In the genomic region with DNA sequence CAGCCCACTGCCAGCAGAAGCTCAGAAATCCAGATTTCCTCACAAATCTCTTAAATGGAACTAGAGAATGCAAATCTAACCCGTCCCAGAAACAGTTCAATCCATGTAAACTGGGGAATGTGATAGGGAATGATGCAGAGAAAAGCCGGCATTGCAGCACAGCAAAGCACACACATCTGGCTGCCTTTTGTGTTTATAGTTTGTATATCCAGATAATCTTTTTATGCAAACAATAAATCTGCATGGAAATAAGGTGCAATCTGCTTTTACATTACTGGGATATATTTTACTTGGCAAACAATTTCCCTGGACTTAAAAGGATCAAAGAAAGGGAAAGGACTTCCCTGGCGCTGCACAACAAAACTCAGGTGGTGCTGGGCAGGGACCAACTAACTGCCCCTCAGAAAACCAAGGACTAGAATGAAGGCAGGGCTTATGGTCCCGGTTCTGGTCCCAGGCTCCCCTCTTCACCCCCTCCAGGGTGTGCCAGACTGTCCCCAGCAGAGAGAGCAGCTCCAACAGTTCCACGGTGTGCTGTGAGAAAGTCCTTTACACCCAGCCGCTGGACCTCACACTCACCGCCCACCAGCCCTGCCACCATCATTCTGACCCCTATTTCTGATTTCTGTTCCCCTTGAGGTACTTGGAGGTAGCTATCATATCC, we compare ENCODE assay signal across 8 cellular contexts. TPM values are rescaled to one million over a fixed set of nuclear protein-coding genes. Genes with fewer than 3 reads are reported as not detected.
DNase-seq lines count a peak whose midpoint lies in the region; ATAC-seq, FAIRE-seq and TF ChIP-seq lines count a peak whose summit lies in the region.

No MANE protein-coding gene starts in this region.

- H3K27me3 ChIP-seq in Caco-2 (replicated peaks; ENCODE audit: control insufficient read depth, insufficient read depth, low read length) (no peaks in the 10 kb centered on the region), brain microvascular endothelial cell (replicated peaks) (no peaks in the 10 kb centered on the region), skeletal muscle tissue (ENCODE audit: control insufficient read depth in 3 of 3, insufficient read depth in 3 of 3, low read length in 3 of 3) (no peaks in the 10 kb centered on the region)

- peak overlapping the region; percentile 62 for H3K4me3 Mint-ChIP-seq in Caco-2 (ENCODE audit: unreplicated experiment)
- H3K4me3 Mint-ChIP-seq in activated CD4-positive, alpha-beta T cell treated with anti-CD3 and anti-CD28 coated beads, Interleukin-2, amount 10 ng/mL, durations not matched to agents 7 days and 5 days = no peak overlapping the region

- no peak for TF ChIP-seq CTCF in Caco-2 (IDR thresholded peaks at IDR 0.05; ENCODE audit: insufficient read depth in 1 of 2, low read depth in 1 of 2, low read length in 1 of 2, severe bottlenecking in 1 of 2, unreplicated experiment in 1 of 2)
- TF ChIP-seq CTCF in brain microvascular endothelial cell (IDR thresholded peaks at IDR 0.05; ENCODE audit: low read depth, low read length, missing control alignments) = no peak
- no peak for TF ChIP-seq CTCF in kidney (IDR thresholded peaks at IDR 0.05; ENCODE audit: borderline replicate concordance, extremely low read depth, insufficient read depth)

- H3K9me3 Mint-ChIP-seq in Caco-2 (ENCODE audit: unreplicated experiment) = no peaks in the 10 kb centered on the region
- no peaks in the 10 kb centered on the region for H3K9me3 Mint-ChIP-seq in activated CD4-positive, alpha-beta T cell treated with anti-CD3 and anti-CD28 coated beads, Interleukin-2, amount 10 ng/mL, durations not matched to agents 7 days and 5 days

- H3K27me3 Mint-ChIP-seq in Caco-2 (ENCODE audit: insufficient read depth, unreplicated experiment) = no peaks in the 10 kb centered on the region
- H3K27me3 Mint-ChIP-seq in activated CD4-positive, alpha-beta T cell treated with anti-CD3 and anti-CD28 coated beads, Interleukin-2, amount 10 ng/mL, durations not matched to agents 7 days and 5 days = peaks cover 41% of the 10 kb centered on the region

- in situ Hi-C loops in brain microvascular endothelial cell (cut with HindIII; ENCODE audit: low pct_ligation_motif_present, low sequenced_read_pairs) = no loop called here

- H3K36me3 Mint-ChIP-seq in Caco-2 (ENCODE audit: insufficient read depth, unreplicated experiment) = peaks cover 18% of the 10 kb centered on the region
- no peaks in the 10 kb centered on the region for H3K36me3 Mint-ChIP-seq in activated CD4-positive, alpha-beta T cell treated with anti-CD3 and anti-CD28 coated beads, Interleukin-2, amount 10 ng/mL, durations not matched to agents 7 days and 5 days (ENCODE audit: low read depth)

- CTCF ChIA-PET in Caco-2 (lab: Charles Lee) = interaction anchor here (1.0 to 2.8 kb wide), 4 partner anchors 139 to 272 kb away, joined by 3 to 14 read pairs (median 6); a partner anchor contains a TSS
- CTCF ChIA-PET in activated CD4-positive, alpha-beta T cell treated with anti-CD3 and anti-CD28 coated beads, Interleukin-2, amount 10 ng/mL, durations not matched to agents 7 days and 5 days (lab: Charles Lee) = interaction anchor here (0.8 to 1.9 kb wide), 8 partner anchors 48 to 272 kb away, joined by 3 to 5 read pairs (median 3); a partner anchor contains a TSS

- FAIRE-seq in kidney (lab: Jason Lieb, UNC) = no peak
- FAIRE-seq in urothelium cell line (lab: Jason Lieb, UNC) = no peak

- no peaks in the 10 kb centered on the region for H3K9me3 ChIP-seq in Caco-2
- no peaks in the 10 kb centered on the region for H3K9me3 ChIP-seq in kidney (ENCODE audit: control insufficient read depth in 1 of 2, low read length in 2 of 2)
- H3K9me3 ChIP-seq in skeletal muscle tissue (ENCODE audit: control insufficient read depth in 3 of 3, low read length in 3 of 3) = no peaks in the 10 kb centered on the region

- POLR2A ChIA-PET in Caco-2 (lab: Charles Lee) = interaction anchor here (0.5 kb wide), 1 partner anchor 334 kb away, joined by 8 read pairs; no protein-coding TSS in a partner anchor
- POLR2A ChIA-PET in activated CD4-positive, alpha-beta T cell treated with anti-CD3 and anti-CD28 coated beads, Interleukin-2, amount 10 ng/mL, durations not matched to agents 7 days and 5 days (lab: Charles Lee) = no interaction called here

- H3K4me1 ChIP-seq in Caco-2 (peaks cover 13% of the 10 kb centered on the region), kidney (ENCODE audit: control insufficient read depth in 1 of 2, insufficient read depth in 1 of 2, low read depth in 1 of 2, low read length in 2 of 2) (peaks cover 14 to 16% of the 10 kb centered on the region in 2 donors), skeletal muscle tissue (ENCODE audit: control insufficient read depth in 3 of 3, insufficient read depth in 3 of 3, low read length in 3 of 3) (peaks cover 49 to 61% (median 58%) of the 10 kb centered on the region in 3 donors)

- H3K9ac ChIP-seq in kidney (ENCODE audit: low read length in 2 of 2) (peak overlapping the region; percentile 8 to 80), skeletal muscle tissue (ENCODE audit: low read depth in 1 of 3, low read length in 3 of 3) (peak overlapping the region; percentile 27 to 90 (median 76))

- H3K27ac ChIP-seq in brain microvascular endothelial cell = peak overlapping the region; percentile 88
- peak overlapping the region; percentile 93 to 95 for H3K27ac ChIP-seq in kidney (ENCODE audit: low read depth in 2 of 2, low read length in 2 of 2)
- H3K27ac ChIP-seq in skeletal muscle tissue (ENCODE audit: low read depth, low read length) = peak overlapping the region; percentile 94

- peak overlapping the region; percentile 54 for H3K27ac Mint-ChIP-seq in Caco-2 (ENCODE audit: unreplicated experiment)
- no peak overlapping the region for H3K27ac Mint-ChIP-seq in activated CD4-positive, alpha-beta T cell treated with anti-CD3 and anti-CD28 coated beads, Interleukin-2, amount 10 ng/mL, durations not matched to agents 7 days and 5 days

- peaks cover 15% of the 10 kb centered on the region for H3K4me1 Mint-ChIP-seq in Caco-2 (ENCODE audit: low read depth, unreplicated experiment)
- peaks cover 2% of the 10 kb centered on the region for H3K4me1 Mint-ChIP-seq in activated CD4-positive, alpha-beta T cell treated with anti-CD3 and anti-CD28 coated beads, Interleukin-2, amount 10 ng/mL, durations not matched to agents 7 days and 5 days

- BruUV-seq in Caco-2 (replicated peaks; lab: Mats Ljungman, UMichigan) = no TSS peak

- H3K36me3 ChIP-seq in Caco-2 (ENCODE audit: control insufficient read depth, insufficient read depth, low read length) (no peaks in the 10 kb centered on the region; the same call in none of the 2 replicates), brain microvascular endothelial cell (replicated peaks) (peaks cover 10% of the 10 kb centered on the region), kidney (ENCODE audit: control insufficient read depth in 1 of 2, insufficient read depth in 2 of 2, low read length in 2 of 2) (peaks cover 2 to 3% of the 10 kb centered on the region in 2 donors), skeletal muscle tissue (ENCODE audit: control insufficient read depth in 3 of 3, insufficient read depth in 3 of 3, low read length in 3 of 3) (peaks cover 0 to 3% (median 0%) of the 10 kb centered on the region in 3 donors)

- DNase-seq in Caco-2 (no peak), brain microvascular endothelial cell (no peak), kidney (no peak), urothelium cell line (ENCODE audit: low spot score) (no peak), medulla oblongata (ENCODE audit: extremely low spot score) (no peak)
- no peak for DNase-seq in activated CD4-positive, alpha-beta T cell treated with anti-CD3 and anti-CD28 coated beads, Interleukin-2, amount 10 ng/mL, durations not matched to agents 7 days and 5 days

- ATAC-seq in HG02623 (IDR thresholded peaks at IDR 0.05; ENCODE audit: unreplicated experiment) = no peak

- intact Hi-C loops in Caco-2 (cut with micrococcal nuclease; ENCODE audit: unreplicated experiment) (no loop called here), kidney (cut with DNase I) (no loop called here)

- H3K4me3 ChIP-seq in Caco-2 (ENCODE audit: low read depth, low read length) (no peak overlapping the region; the same call in 1 of the 2 replicates), brain microvascular endothelial cell (ENCODE audit: low read depth, low read length) (peak overlapping the region; percentile 85), kidney (ENCODE audit: low read length in 2 of 2) (peak overlapping the region; percentile 66 to 71), skeletal muscle tissue (ENCODE audit: low read length in 3 of 3) (peak overlapping the region; percentile 70 to 86 (median 85))

RNA-seq across cellular contexts. Expression of a gene that starts 2.7 kb away (rescaled TPM):
- total RNA-seq in Caco-2 (2022) = 36.9 and 42.9 TPM in 2 replicates
- total RNA-seq in kidney = 28.9 TPM
- polyA plus RNA-seq in kidney (ENCODE audit: insufficient read depth, low read depth, low replicate concordance) = 35.0 TPM
- 14.1 TPM for total RNA-seq in skeletal muscle tissue
- total RNA-seq in activated CD4-positive, alpha-beta T cell treated with anti-CD3 and anti-CD28 coated beads, Interleukin-2, amount 10 ng/mL, durations not matched to agents 7 days and 5 days = under 1 TPM in 1 of 2 experiments, not detected in 1; 0.21 TPM

Comparison
In these comparisons a context has a peak if more than half of its experiments do, and no peak if none do; other contexts are left out.
1. RNA of a gene that starts 2.7 kb away (total RNA-seq): 36.9 to 42.9 TPM in Caco-2, 28.9 TPM in kidney (single experiment) and 14.1 TPM in skeletal muscle tissue (single experiment); 0.21 TPM in activated CD4-positive, alpha-beta T cell treated with anti-CD3 and anti-CD28 coated beads, Interleukin-2, amount 10 ng/mL, durations not matched to agents 7 days and 5 days; every median in the first group is over 10 times any median in the second.
2. Peak in every context shown above with its lines, with median percentiles within 50 percentile points of each other: H3K27ac ChIP-seq.